ENCODE assay signal across 8 cellular contexts in the genomic region with DNA sequence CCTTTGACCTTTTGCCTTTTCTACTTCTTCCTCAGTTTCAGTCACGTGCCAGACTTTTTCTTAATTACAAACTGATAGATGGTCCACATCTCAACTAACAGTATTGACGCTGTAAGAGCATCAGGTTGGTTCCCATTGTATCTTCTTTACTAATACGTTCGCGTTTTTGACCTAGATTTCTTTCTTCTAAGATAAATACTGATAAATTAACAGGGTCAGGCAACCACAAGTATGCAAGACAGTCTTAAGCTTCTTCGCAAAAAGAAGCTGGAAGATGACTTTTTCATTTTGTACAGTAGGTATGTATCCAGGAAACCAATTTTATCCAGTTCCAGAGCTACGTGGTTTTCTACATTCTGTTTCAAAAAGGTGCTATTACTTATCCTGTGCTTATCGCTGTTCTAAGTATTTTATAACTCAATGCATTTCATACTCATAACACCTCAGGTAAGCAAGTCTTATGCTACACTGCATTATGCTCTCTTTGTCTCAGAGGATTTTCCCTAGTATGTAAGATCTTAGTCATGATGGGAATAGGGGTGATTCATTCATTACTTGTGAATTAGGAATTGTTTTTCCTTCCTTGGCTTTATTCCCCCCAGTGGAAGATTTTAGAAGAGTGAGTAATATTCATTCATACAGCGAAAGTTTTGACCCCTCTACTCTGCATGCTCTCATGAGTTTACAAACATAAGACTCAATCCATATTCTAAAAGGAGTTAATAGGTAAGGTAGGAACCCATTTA. TPM values are rescaled to one million over a fixed set of nuclear protein-coding genes. Genes with fewer than 3 reads are reported as not detected.
DNase-seq lines count a peak whose midpoint lies in the region; ATAC-seq and TF ChIP-seq lines count a peak whose summit lies in the region.

No MANE protein-coding gene starts in this region.

- H3K4me2 ChIP-seq in H9 (ENCODE audit: insufficient read depth, insufficient read length, low read length), result peak overlapping the region; percentile 93

- H3K4me1 Mint-ChIP-seq in H9, result peaks cover 23 to 24% of the 10 kb centered on the region in 2 experiments

- H2BK12ac ChIP-seq in H9 (ENCODE audit: insufficient read length, low read depth, low read length), result no peak overlapping the region

- DNase-seq in H9 (no peak), middle frontal gyrus (ENCODE audit: extremely low spot score, low spot score) (no peak)
- no peak for DNase-seq in activated naive CD4-positive, alpha-beta T cell treated with anti-CD3 and anti-CD28 coated beads, Interleukin-2, amount 50 U/mL, for 72 hours (ENCODE audit: low spot score in 2 of 2)

- no peak overlapping the region for H4K8ac ChIP-seq in H9 (replicated peaks; ENCODE audit: insufficient read length, low read depth, low read length)

- no peak overlapping the region for H3K4ac ChIP-seq in H9 (ENCODE audit: low read depth, low read length)

- H3K4me1 ChIP-seq in H9 (ENCODE audit: insufficient read depth, low read length), result no peaks in the 10 kb centered on the region
- H3K4me1 ChIP-seq in stomach smooth muscle (ENCODE audit: control insufficient read depth, insufficient read depth, low read length), result peaks cover under 1% of the 10 kb centered on the region

- H2BK15ac ChIP-seq in H9 (ENCODE audit: low read depth, low read length), result no peak overlapping the region

- H2BK20ac ChIP-seq in H9 (ENCODE audit: low read depth, low read length, poor library complexity, severe bottlenecking), result no peak overlapping the region

- H3K23ac ChIP-seq in H9 (ENCODE audit: insufficient read length, low read depth, low read length), result no peak overlapping the region

- no peak overlapping the region for H3K14ac ChIP-seq in H9 (ENCODE audit: insufficient read depth, low read length)

- H2BK120ac ChIP-seq in H9 (ENCODE audit: low read depth, low read length, poor library complexity, severe bottlenecking), result no peak overlapping the region

- peaks cover 2% of the 10 kb centered on the region; the same call in 1 of the 2 replicates for H3K27me3 Mint-ChIP-seq in H9 (ENCODE audit: low read depth)

- H4K5ac ChIP-seq in H9 (ENCODE audit: insufficient read length, low read depth, low read length), result peak overlapping the region; percentile 61

- ATAC-seq in activated naive CD4-positive, alpha-beta T cell treated with anti-CD3 and anti-CD28 coated beads, Interleukin-2, amount 50 U/mL, for 72 hours, result peak in 1 of 2 donors; percentile 12
- ATAC-seq in HG02870 (IDR thresholded peaks at IDR 0.05; ENCODE audit: unreplicated experiment) (no peak), GM21737 (IDR thresholded peaks at IDR 0.05; ENCODE audit: unreplicated experiment) (no peak)

- H3K9ac ChIP-seq in H9 (ENCODE audit: extremely low read depth, insufficient read length, low read length), result peak overlapping the region; percentile 89
- peak overlapping the region; percentile 75 to 94 for H3K9ac ChIP-seq in stomach smooth muscle (ENCODE audit: low read length in 2 of 2)

- no peaks in the 10 kb centered on the region for H3K79me1 ChIP-seq in H9 (ENCODE audit: insufficient read depth, low read depth, low read length, poor library complexity, severe bottlenecking)

- peak overlapping the region; percentile 24 to 99 (median 78); a peak in 6 of 7 replicates for H3K27ac Mint-ChIP-seq in H9
- peak overlapping the region; percentile 97 for H3K27ac Mint-ChIP-seq in activated naive CD4-positive, alpha-beta T cell treated with anti-CD3 and anti-CD28 coated beads, Interleukin-2, amount 50 U/mL, for 72 hours

- no peak overlapping the region for H2BK5ac ChIP-seq in H9 (ENCODE audit: insufficient read length, low read length)

- H3K23me2 ChIP-seq in H9 (ENCODE audit: insufficient read length, low read depth, low read length, poor library complexity, severe bottlenecking), result peaks cover 6% of the 10 kb centered on the region

- H3K18ac ChIP-seq in H9 (ENCODE audit: insufficient read length, low read depth, low read length), result no peak overlapping the region

- peak overlapping the region; percentile 87 for H3K27ac ChIP-seq in 22Rv1
- H3K27ac ChIP-seq in H9 (ENCODE audit: insufficient read length, low read depth, low read length), result peak overlapping the region; percentile 40
- H3K27ac ChIP-seq in stomach smooth muscle (ENCODE audit: low read length), result peak overlapping the region; percentile 77

- no peaks in the 10 kb centered on the region; the same call in 1 of the 2 replicates for H3K79me2 ChIP-seq in H9 (ENCODE audit: insufficient read depth, low read length)

- no peak overlapping the region for H2AK5ac ChIP-seq in H9 (ENCODE audit: insufficient read length, low read length)

- H2AFZ ChIP-seq in H9 (ENCODE audit: low read length), result no peak overlapping the region

- H3K27me3 ChIP-seq in H9 (ENCODE audit: insufficient read depth, low read length), result no peaks in the 10 kb centered on the region
- H3K27me3 ChIP-seq in stomach smooth muscle (ENCODE audit: control insufficient read depth in 1 of 2, insufficient read depth in 2 of 2, low read length in 2 of 2), result no peaks in the 10 kb centered on the region

- H3K9me3 ChIP-seq in H9 (ENCODE audit: control insufficient read depth, low read depth, low read length), result no peaks in the 10 kb centered on the region
- no peaks in the 10 kb centered on the region for H3K9me3 ChIP-seq in iPS-18c (ENCODE audit: control insufficient read depth, insufficient read depth, low read length)
- no peaks in the 10 kb centered on the region for H3K9me3 ChIP-seq in stomach smooth muscle (ENCODE audit: control insufficient read depth in 2 of 2, low read length in 2 of 2)

- TF ChIP-seq CTCF in 22Rv1 (IDR thresholded peaks at IDR 0.05) (no peak), H9 (conservative IDR thresholded peaks at IDR 0.05) (no peak)

- H4K91ac ChIP-seq in H9 (ENCODE audit: insufficient read length, low read depth, low read length), result no peak overlapping the region

- no peaks in the 10 kb centered on the region for H3K36me3 ChIP-seq in stomach smooth muscle (ENCODE audit: control insufficient read depth in 2 of 2, insufficient read depth in 2 of 2, low read length in 2 of 2)

- H3T11ph ChIP-seq in H9 (ENCODE audit: low read length), result no peak overlapping the region

- no CpG with 5 or more reads among the region's 9 CpGs for WGBS in H9 (ENCODE audit: extremely low coverage, insufficient read length, low lambda C conversion rate)

- no peaks in the 10 kb centered on the region for H3K9me3 Mint-ChIP-seq in H9
- H3K9me3 Mint-ChIP-seq in activated naive CD4-positive, alpha-beta T cell treated with anti-CD3 and anti-CD28 coated beads, Interleukin-2, amount 50 U/mL, for 72 hours, result no peaks in the 10 kb centered on the region

- H3K4me3 ChIP-seq in iPS-18c (ENCODE audit: insufficient read depth, low read depth, low read length) (peak overlapping the region; percentile 81), stomach smooth muscle (ENCODE audit: low read length in 2 of 2) (peak overlapping the region; percentile 82 to 91)

- no peak overlapping the region for H3K56ac ChIP-seq in H9 (ENCODE audit: insufficient read length, low read depth, low read length)

- H4K20me1 ChIP-seq in H9 (ENCODE audit: control insufficient read depth, insufficient read depth, insufficient read length), result no peaks in the 10 kb centered on the region

- H3K4me3 Mint-ChIP-seq in H9, result peak overlapping the region; percentile 84 to 93

- peaks cover 0 to 10% (median 7%) of the 10 kb centered on the region in 3 experiments; a peak in 5 of 7 replicates for H3K36me3 Mint-ChIP-seq in H9 (ENCODE audit: insufficient read depth in 1 of 3, low read depth in 3 of 3)
- H3K36me3 Mint-ChIP-seq in activated naive CD4-positive, alpha-beta T cell treated with anti-CD3 and anti-CD28 coated beads, Interleukin-2, amount 50 U/mL, for 72 hours, result peaks cover 0 to 12% of the 10 kb centered on the region in 2 donors

RNA-seq across cellular contexts. Expression of gene DUS4L, which starts 1.0 kb away (rescaled TPM):
- total RNA-seq in H9 (2021), result 10.8 TPM in 2 replicates
- total RNA-seq in activated naive CD4-positive, alpha-beta T cell treated with anti-CD3 and anti-CD28 coated beads, Interleukin-2, amount 50 U/mL, for 72 hours, result 10 to 100 TPM in 1 of 2 donors, 1 to 10 TPM in 1; 8.9 to 11.7 TPM

RNA-seq across cellular contexts. Expression of gene COG5, which starts 1.0 kb away (rescaled TPM):
- total RNA-seq in H9 (2021), result 20.2 and 21.8 TPM in 2 replicates
- 10 to 100 TPM; 30.9 to 49.2 TPM for total RNA-seq in activated naive CD4-positive, alpha-beta T cell treated with anti-CD3 and anti-CD28 coated beads, Interleukin-2, amount 50 U/mL, for 72 hours

RNA-seq across cellular contexts. Expression of gene BCAP29, which starts 15.3 kb away (rescaled TPM):
- 30.6 and 31.3 TPM in 2 replicates for total RNA-seq in H9 (2021)
- total RNA-seq in activated naive CD4-positive, alpha-beta T cell treated with anti-CD3 and anti-CD28 coated beads, Interleukin-2, amount 50 U/mL, for 72 hours, result 10 to 100 TPM; 19.5 to 23.3 TPM
